ENCODE assay signal across 27 cellular contexts in the genomic region with DNA sequence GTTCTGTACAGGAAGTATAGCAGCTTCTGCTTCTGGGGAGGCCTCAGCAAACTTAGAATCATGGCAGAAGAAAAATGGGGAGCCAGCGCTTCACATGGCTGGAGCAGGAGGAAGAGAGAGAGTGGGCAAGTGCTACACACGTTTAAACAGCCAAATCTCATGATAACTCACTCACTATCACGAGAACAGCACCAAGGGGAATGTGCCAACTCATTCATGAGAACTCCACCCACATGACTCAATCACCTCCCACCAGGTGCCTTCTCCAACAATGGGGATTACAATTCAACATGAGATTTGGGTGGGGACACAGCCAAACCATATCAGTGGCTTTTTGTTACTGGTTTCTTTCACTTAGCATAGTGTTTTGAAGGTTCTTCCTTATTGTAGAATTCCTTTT.
A peak's percentile ranks its signal among the peaks of the same experiment; 100 is the strongest.
DNase-seq lines count a peak whose midpoint lies in the region; TF ChIP-seq lines count a peak whose summit lies in the region.
"Had no signal": no experiment of that assay in that cellular context is flagged by ENCODE, and none has a peak within 500 bp of the region (broad histone marks: within the 10 kb centered on the region; RNA-seq: fewer than 3 reads in every experiment).

No MANE protein-coding gene starts in this region.

- no peak overlapping the region for H3K18ac ChIP-seq in mesendoderm (ENCODE audit: low read length)

- H3K27me3 ChIP-seq in mammary epithelial cell (ENCODE audit: insufficient read depth, low read length) (no peaks in the 10 kb centered on the region), mesendoderm (ENCODE audit: insufficient read depth, low read length, poor library complexity) (no peaks in the 10 kb centered on the region)
- H3K27me3 ChIP-seq: BLaER1 treated with 17β-estradiol and CSF1 and Interleukin-3, amounts not matched to agents 10 nM and 100 nM; SJSA1 had no signal

- TF ChIP-seq CTCF in mammary epithelial cell (conservative IDR thresholded peaks at IDR 0.05 in 1 of 2, IDR thresholded peaks at IDR 0.05 in 1 of 2; ENCODE audit: extremely low read depth in 1 of 2, insufficient read depth in 1 of 2, low read depth in 1 of 2, low read length in 2 of 2): no peak

- no peak overlapping the region for H2AK5ac ChIP-seq in mesendoderm (ENCODE audit: low read length)

- H2BK5ac ChIP-seq in mesendoderm (ENCODE audit: low read length): no peak overlapping the region

- BruUV-seq in mammary epithelial cell (replicated peaks; lab: Mats Ljungman, UMichigan): no TSS peak

- H3K27ac ChIP-seq in mammary epithelial cell (ENCODE audit: insufficient read depth, low read depth, low read length): no peak overlapping the region
- no peak overlapping the region for H3K27ac ChIP-seq in mesendoderm (ENCODE audit: low read depth, low read length)
- H3K27ac ChIP-seq: A549; BLaER1 treated with 17β-estradiol and CSF1 and Interleukin-3, amounts not matched to agents 10 nM and 100 nM; HL-60; SJSA1 had no signal

- in situ Hi-C loops in Caki2 (cut with HindIII; ENCODE audit: low pct_unique_long_range_greater_than_20kb, low sequenced_read_pairs): no loop called here
- in situ Hi-C loops in mammary epithelial cell (cut with MboI; ENCODE audit: low sequenced_read_pairs in 2 of 2): no loop called here

- H2BK15ac ChIP-seq in mesendoderm (replicated peaks; ENCODE audit: low read depth): no peak overlapping the region

- H2BK120ac ChIP-seq in mesendoderm (ENCODE audit: low read depth, low read length): no peak overlapping the region

- H3K36me3 ChIP-seq in mammary epithelial cell (ENCODE audit: insufficient read depth, low read length) (no peaks in the 10 kb centered on the region), mesendoderm (ENCODE audit: control insufficient read depth, insufficient read depth, low read length) (no peaks in the 10 kb centered on the region)
- H3K36me3 ChIP-seq: BLaER1 treated with 17β-estradiol and CSF1 and Interleukin-3, amounts not matched to agents 10 nM and 100 nM; MG63; SJSA1 had no signal

- no peaks in the 10 kb centered on the region for H4K20me1 ChIP-seq in mammary epithelial cell (ENCODE audit: insufficient read depth, low read length)
- H4K20me1 ChIP-seq: BLaER1 treated with 17β-estradiol and CSF1 and Interleukin-3, amounts not matched to agents 10 nM and 100 nM had no signal

- H3K79me2 ChIP-seq in mammary epithelial cell (ENCODE audit: insufficient read depth, low read length): no peaks in the 10 kb centered on the region
- no peaks in the 10 kb centered on the region for H3K79me2 ChIP-seq in mesendoderm (ENCODE audit: control insufficient read depth, insufficient read depth, low read length)

- no peak overlapping the region for H4K8ac ChIP-seq in mesendoderm (ENCODE audit: low read depth, low read length)

- H2AFZ ChIP-seq in mammary epithelial cell (ENCODE audit: low read depth, low read length): no peak overlapping the region

- no peak overlapping the region for H3K23ac ChIP-seq in mesendoderm (ENCODE audit: low read length)

- DNase-seq in Caki2 (ENCODE audit: low read depth) (peak; percentile 4), HT1080 (ENCODE audit: low read depth) (peak; percentile 51), mammary epithelial cell (peak; percentile 9), mesendoderm (peak; percentile 49), NCI-H1048 (lab: John Stamatoyannopoulos, UW) (no peak)
- DNase-seq in activated CD4-positive, alpha-beta T cell treated with anti-CD3 and anti-CD28 coated beads, Interleukin-2, amount 50 U/mL, for 1 hour: no peak
- DNase-seq in activated T-cell treated with anti-CD3 and anti-CD28 coated beads, Interleukin-2, amount 50 U/mL, for 48 hours: no peak
- DNase-seq: AML-193; CD4-positive, alpha-beta T cell; DMS 273 treated with DMSO at 0.1 percent for 48 hours; DND-41; H7; Karpas-422; MG63; NCI-H1417; NCI-H1694; NCI-H2081; NCI-H2171; NCI-H226; NCI-H510A treated with DMSO at 0.1 percent for 48 hours; NCI-H748 treated with DMSO at 0.1 percent for 48 hours; PC-3; T-cell had no signal

- dilution Hi-C loops in mammary epithelial cell (cut with HindIII; ENCODE audit: low sequenced_read_pairs): no loop called here

- no peak overlapping the region for H3K9ac ChIP-seq in mammary epithelial cell (ENCODE audit: insufficient read depth, low read length)
- H3K9ac ChIP-seq in mesendoderm (ENCODE audit: low read length): no peak overlapping the region
- H3K9ac ChIP-seq: BLaER1 treated with 17β-estradiol and CSF1 and Interleukin-3, amounts not matched to agents 10 nM and 100 nM had no signal

- H3K4me1 ChIP-seq in mammary epithelial cell (ENCODE audit: insufficient read depth, low read length) (no peaks in the 10 kb centered on the region), mesendoderm (ENCODE audit: control insufficient read depth, low read depth, low read length) (no peaks in the 10 kb centered on the region)
- H3K4me1 ChIP-seq: A549; BLaER1 treated with 17β-estradiol and CSF1 and Interleukin-3, amounts not matched to agents 10 nM and 100 nM; SJSA1 had no signal

- 67% methylated on average over 3 of the region's 3 CpGs for WGBS in mammary epithelial cell (ENCODE audit: low coverage, missing lambda C conversion rate)
- no CpG with 5 or more reads among the region's 3 CpGs for WGBS in mesendoderm (ENCODE audit: extremely low coverage, insufficient coverage, low lambda C conversion rate)

- no peaks in the 10 kb centered on the region for H3K79me1 ChIP-seq in mesendoderm (ENCODE audit: low read length)

- H3K56ac ChIP-seq in mesendoderm (ENCODE audit: low read length): no peak overlapping the region

- H3K4me3 ChIP-seq in mammary epithelial cell (replicated peaks in 1 of 3; ENCODE audit: insufficient read depth in 1 of 3, low read depth in 2 of 3, low read length in 3 of 3) (no peak overlapping the region), mesendoderm (ENCODE audit: low read length) (no peak overlapping the region)
- H3K4me3 ChIP-seq: A549; BLaER1 treated with 17β-estradiol and CSF1 and Interleukin-3, amounts not matched to agents 10 nM and 100 nM; MG63; SJSA1 had no signal

- H3K4me2 ChIP-seq in mammary epithelial cell (ENCODE audit: insufficient read depth, low read depth, low read length) (no peak overlapping the region), mesendoderm (ENCODE audit: low read length) (no peak overlapping the region)
- H3K4me2 ChIP-seq: A549; BLaER1 treated with 17β-estradiol and CSF1 and Interleukin-3, amounts not matched to agents 10 nM and 100 nM had no signal

- H4K5ac ChIP-seq in mesendoderm (ENCODE audit: low read length): no peak overlapping the region

- intact Hi-C loops in mammary epithelial cell (cut with micrococcal nuclease): no loop called here

- CTCF ChIA-PET in mammary epithelial cell (lab: Charles Lee; ENCODE audit: low non-redundant PET): no interaction called here

- H3K9me3 ChIP-seq in mammary epithelial cell (replicated peaks; ENCODE audit: insufficient read depth, low read length): no peaks in the 10 kb centered on the region
- H3K9me3 ChIP-seq: A549, MG63, SJSA1 had no signal

- H3K4ac ChIP-seq in mesendoderm (ENCODE audit: low read depth, low read length): no peak overlapping the region

Comparison
In these comparisons a context has a peak if more than half of its experiments do, and no peak if none do; other contexts are left out.
1. DNase-seq: peak in Caki2 (single experiment), HT1080 (single experiment), mammary epithelial cell (single experiment) and mesendoderm (single experiment); none in activated CD4-positive, alpha-beta T cell treated with anti-CD3 and anti-CD28 coated beads, Interleukin-2, amount 50 U/mL, for 1 hour (single experiment), activated T-cell treated with anti-CD3 and anti-CD28 coated beads, Interleukin-2, amount 50 U/mL, for 48 hours (0 of 2) and NCI-H1048 (single experiment).